Comparison of ENCODE assay signal across 8 cellular contexts in genomic region chr12:123139926-123140674, GRCh38. TPM values are rescaled to one million over a fixed set of nuclear protein-coding genes. Genes with fewer than 3 reads are reported as not detected.
DNase-seq lines count a peak whose midpoint lies in the region; ATAC-seq and TF ChIP-seq lines count a peak whose summit lies in the region.

No MANE protein-coding gene starts in this region.

- in situ Hi-C loops in GM23248 (cut with MboI): loop anchor here (10.0 kb wide), 1 partner anchor 95 kb away; no protein-coding TSS in a partner anchor

- no peaks in the 10 kb centered on the region for H3K9me2 ChIP-seq in GM23248 (ENCODE audit: insufficient read depth)

- H3K36me3 ChIP-seq in GM23248 (ENCODE audit: low read depth) (peaks cover 5% of the 10 kb centered on the region; the same call in 1 of the 2 replicates), RWPE2 (ENCODE audit: low read depth) (no peaks in the 10 kb centered on the region), skeletal muscle satellite cell (ENCODE audit: insufficient read depth, low read length) (no peaks in the 10 kb centered on the region)

- H4K20me1 ChIP-seq in GM23248 (ENCODE audit: insufficient read depth): no peaks in the 10 kb centered on the region

- peak; percentile 79 for DNase-seq in GM23248
- DNase-seq in RWPE2 (ENCODE audit: low spot score): no peak
- peak; percentile 67 for DNase-seq in glomerular visceral epithelial cell (ENCODE audit: extremely low spot score)
- no peak for DNase-seq in T-helper 2 cell
- no peak for DNase-seq in SKM-1 (lab: John Stamatoyannopoulos, UW; ENCODE audit: unreplicated experiment)
- no peak for DNase-seq in iPS-NIHi7 (ENCODE audit: extremely low spot score)

- WGBS in GM23248 (ENCODE audit: low coverage in 1 of 2, low lambda C conversion rate in 2 of 2, missing lambda C conversion rate in 2 of 2), 2 experiments: 65 to 67% methylated on average over 6 of the region's 6 CpGs

- H3K79me2 ChIP-seq in GM23248 (ENCODE audit: insufficient read depth): peaks cover 14% of the 10 kb centered on the region; the same call in 1 of the 2 replicates

- TF ChIP-seq CTCF in RWPE2 (IDR thresholded peaks at IDR 0.05; ENCODE audit: poor library complexity, severe bottlenecking): no peak

- H3K27ac ChIP-seq in GM23248 (no peak overlapping the region), RWPE2 (ENCODE audit: poor library complexity, severe bottlenecking) (peak overlapping the region; percentile 37)

- no peak overlapping the region for H3K4me3 ChIP-seq in GM23248
- H3K4me3 ChIP-seq in RWPE2 (ENCODE audit: severe bottlenecking): no peak overlapping the region
- H3K4me3 ChIP-seq in skeletal muscle satellite cell (ENCODE audit: low read length): no peak overlapping the region

- peaks cover 36% of the 10 kb centered on the region for H3K4me1 ChIP-seq in GM23248 (ENCODE audit: insufficient read depth)
- H3K4me1 ChIP-seq in RWPE2 (ENCODE audit: insufficient read depth, poor library complexity, severe bottlenecking): peaks cover 21% of the 10 kb centered on the region
- H3K4me1 ChIP-seq in skeletal muscle satellite cell (ENCODE audit: control insufficient read depth, insufficient read depth, low read length): peaks cover 34% of the 10 kb centered on the region

- peaks cover 19% of the 10 kb centered on the region for H3F3A ChIP-seq in GM23248 (ENCODE audit: insufficient read depth)

- H3K9me3 ChIP-seq in GM23248 (ENCODE audit: low read depth): no peaks in the 10 kb centered on the region
- H3K9me3 ChIP-seq in RWPE2 (ENCODE audit: severe bottlenecking): no peaks in the 10 kb centered on the region
- no peaks in the 10 kb centered on the region for H3K9me3 ChIP-seq in skeletal muscle satellite cell (replicated peaks; ENCODE audit: low read length)

- no peaks in the 10 kb centered on the region for H3K27me3 ChIP-seq in GM23248 (replicated peaks; ENCODE audit: insufficient read depth)
- no peaks in the 10 kb centered on the region for H3K27me3 ChIP-seq in RWPE2 (ENCODE audit: insufficient read depth, poor library complexity, severe bottlenecking)
- H3K27me3 ChIP-seq in skeletal muscle satellite cell (ENCODE audit: control insufficient read depth, insufficient read depth, low read length): no peaks in the 10 kb centered on the region

- H3K9ac ChIP-seq in GM23248: no peak overlapping the region
- H3K9ac ChIP-seq in skeletal muscle satellite cell (ENCODE audit: low read depth, low read length): no peak overlapping the region

- H2AFZ ChIP-seq in GM23248: peak overlapping the region; percentile 1; the same call in 1 of the 2 replicates

- peak overlapping the region; percentile 54 for H3K4me2 ChIP-seq in GM23248 (ENCODE audit: unreplicated experiment)
- peak overlapping the region; percentile 54 for H3K4me2 ChIP-seq in skeletal muscle satellite cell (ENCODE audit: low read length)

- ATAC-seq in RWPE2 (ENCODE audit: low read depth): peak; percentile 73
- ATAC-seq in HG02763 (IDR thresholded peaks at IDR 0.05; ENCODE audit: unreplicated experiment): no peak

RNA-seq across cellular contexts. Expression of gene PITPNM2, which starts 10.8 kb away (rescaled TPM):
- total RNA-seq in GM23248 (2014; rRNA removed; shearing (Covaris generic)): 2.0 and 2.1 TPM in 2 replicates
- 0.37 and 0.63 TPM in 2 replicates for polyA plus RNA-seq in GM23248 (2016; fragmentation: Nextera tagmentation; extraction: Ambion mirVana)
- 5.0 and 7.9 TPM in 2 replicates for total RNA-seq in skeletal muscle satellite cell (2012; rRNA removed)

Comparison
In these comparisons a context has a peak if more than half of its experiments do, and no peak if none do; other contexts are left out.
1. DNase-seq: peak in GM23248 (single experiment) and glomerular visceral epithelial cell (single experiment); none in RWPE2 (single experiment), T-helper 2 cell (0 of 5), SKM-1 (single experiment) and iPS-NIHi7 (single experiment).